2 cellular contexts compared by ENCODE assay signal in genomic region chr4:54066718-54067129, GRCh38.
TF ChIP-seq lines count a peak whose summit lies in the region.

No MANE protein-coding gene starts in this region.

TF ChIP-seq in HCT116, 20 proteins besides CTCF, POLR2A, EP300 and RAD21 (continued from another document):
- TF ChIP-seq TCF7L2 (IDR thresholded peaks at IDR 0.05; ENCODE audit: borderline replicate concordance, extremely low read depth, insufficient read depth, insufficient read length), result no peak
- no peak for TF ChIP-seq POLR2AphosphoS5 (IDR thresholded peaks at IDR 0.05; ENCODE audit: low read depth, low read length)
- TF ChIP-seq SIN3A (IDR thresholded peaks at IDR 0.05; ENCODE audit: low read depth), result no peak
- no peak for TF ChIP-seq EZH2 (IDR thresholded peaks at IDR 0.05)
- no peak for TF ChIP-seq REST (IDR thresholded peaks at IDR 0.05; ENCODE audit: low read depth)
- TF ChIP-seq MAX (IDR thresholded peaks at IDR 0.05), result no peak
- TF ChIP-seq ZBTB33 (IDR thresholded peaks at IDR 0.05; ENCODE audit: extremely low read depth, insufficient replicate concordance, low read length), result no peak
- TF ChIP-seq CBX3 (IDR thresholded peaks at IDR 0.05; ENCODE audit: low read depth), result no peak
- no peak for TF ChIP-seq ATF3 (IDR thresholded peaks at IDR 0.05)
- no peak for TF ChIP-seq ZNF274 (IDR thresholded peaks at IDR 0.05; ENCODE audit: low read depth, low read length)
TF ChIP-seq in HCT116: peak in this region for 0.

TF ChIP-seq in GM23338, 12 proteins besides CTCF, POLR2A, EP300 and RAD21 (continued from another document):
- no peak for TF ChIP-seq REST (IDR thresholded peaks at IDR 0.05; ENCODE audit: unreplicated experiment)
- TF ChIP-seq EZH2phosphoT487 (IDR thresholded peaks at IDR 0.05; ENCODE audit: unreplicated experiment), result no peak
- no peak for TF ChIP-seq POLR2AphosphoS5 (IDR thresholded peaks at IDR 0.05; ENCODE audit: low read depth)
- TF ChIP-seq ETS1 (IDR thresholded peaks at IDR 0.05), result no peak
- no peak for TF ChIP-seq CREB1 (CRISPR knock-in tag; IDR thresholded peaks at IDR 0.05; ENCODE audit: low read depth)
- no peak for TF ChIP-seq STAT1 (IDR thresholded peaks at IDR 0.05; ENCODE audit: unreplicated experiment)
- no peak for TF ChIP-seq EZH2 (IDR thresholded peaks at IDR 0.05; ENCODE audit: low read depth, unreplicated experiment)
- no peak for TF ChIP-seq ZNF114 (CRISPR knock-in tag; IDR thresholded peaks at IDR 0.05)
- TF ChIP-seq ZNF462 (CRISPR knock-in tag; IDR thresholded peaks at IDR 0.05), result no peak
- no peak for TF ChIP-seq JUNB (IDR thresholded peaks at IDR 0.05; ENCODE audit: unreplicated experiment)
